Comparison of ENCODE assay signal across 14 cellular contexts in the genomic region with DNA sequence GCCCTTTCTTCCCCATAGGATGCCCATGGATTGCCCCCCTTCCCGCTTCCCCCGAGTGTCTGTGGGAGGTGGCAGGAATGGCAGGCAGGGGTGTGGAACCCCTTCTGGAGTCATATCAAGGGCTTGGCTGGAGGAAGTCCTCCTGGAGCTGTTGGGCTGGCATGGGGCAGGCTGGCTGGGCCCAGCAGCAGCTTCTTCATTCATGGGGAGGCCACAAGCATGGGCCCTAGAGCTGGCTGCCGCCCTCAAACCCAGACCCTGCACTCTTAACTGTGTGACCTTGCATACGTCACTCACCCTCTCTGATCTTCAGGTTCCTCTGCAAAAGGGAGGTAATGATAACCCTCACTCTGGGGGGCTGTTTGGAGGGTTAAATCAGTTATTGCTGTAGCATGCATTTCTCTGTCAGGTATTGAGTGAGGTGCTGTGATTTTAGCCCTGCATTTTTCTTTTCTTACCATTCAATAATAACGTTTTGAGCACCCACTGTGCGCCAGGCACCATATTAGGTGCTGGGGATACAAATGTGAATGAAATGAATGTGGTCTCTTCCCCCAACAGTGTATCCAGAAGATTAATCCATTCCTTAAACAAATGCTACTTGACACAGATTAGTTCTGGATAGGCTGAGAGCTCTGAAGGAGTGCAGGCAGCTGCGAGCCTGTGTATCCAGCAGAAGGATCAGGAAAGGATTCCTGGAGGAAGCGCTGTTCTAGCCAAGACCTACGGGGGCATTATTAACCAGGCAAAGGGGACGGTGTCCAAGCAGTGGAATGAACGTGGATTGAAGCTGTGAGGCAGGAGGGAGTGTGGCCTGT. TPM values are rescaled to one million over a fixed set of nuclear protein-coding genes. Genes with fewer than 3 reads are reported as not detected.
A peak's percentile ranks its signal among the peaks of the same experiment; 100 is the strongest.
DNase-seq lines count a peak whose midpoint lies in the region; ATAC-seq, FAIRE-seq and TF ChIP-seq lines count a peak whose summit lies in the region.
"Had no signal": no experiment of that assay in that cellular context is flagged by ENCODE, and none has a peak within 500 bp of the region (broad histone marks: within the 10 kb centered on the region; RNA-seq: fewer than 3 reads in every experiment).

No MANE protein-coding gene starts in this region.

- 0 out of 2 replicates have a peak, but pooled peaks cover 4% of the 10 kb centered on the region for H3K4me1 Mint-ChIP-seq in WTC11
- peaks cover 35% of the 10 kb centered on the region for H3K4me1 Mint-ChIP-seq in nephron
- H3K4me1 Mint-ChIP-seq in T-helper 2 cell treated with Interferon-gamma antibody and Interleukin-4, amounts not matched to agents 5 μg/mL and 100 μg/mL, for 36 hours (ENCODE audit: low read depth): no peaks in the 10 kb centered on the region
- no peaks in the 10 kb centered on the region for H3K4me1 Mint-ChIP-seq in activated CD4-positive, alpha-beta T cell treated with anti-CD3 and anti-CD28 coated beads for 36 hours
- H3K4me1 Mint-ChIP-seq: CD4-positive, alpha-beta memory T cell had no signal

- H3K27me3 Mint-ChIP-seq in WTC11 (ENCODE audit: low read depth): no peaks in the 10 kb centered on the region
- H3K27me3 Mint-ChIP-seq in nephron (ENCODE audit: low read depth): peaks cover 30% of the 10 kb centered on the region
- no peaks in the 10 kb centered on the region for H3K27me3 Mint-ChIP-seq in T-helper 2 cell treated with Interferon-gamma antibody and Interleukin-4, amounts not matched to agents 5 μg/mL and 100 μg/mL, for 36 hours (ENCODE audit: low read depth)
- H3K27me3 Mint-ChIP-seq in activated CD4-positive, alpha-beta T cell treated with anti-CD3 and anti-CD28 coated beads for 36 hours: peaks cover under 1% of the 10 kb centered on the region

- H3K27ac Mint-ChIP-seq in WTC11: no peak overlapping the region
- H3K27ac Mint-ChIP-seq in nephron: peak overlapping the region in 2 of 3 experiments; percentile 4 to 36
- no peak overlapping the region for H3K27ac Mint-ChIP-seq in T-helper 2 cell treated with Interferon-gamma antibody and Interleukin-4, amounts not matched to agents 5 μg/mL and 100 μg/mL, for 36 hours
- H3K27ac Mint-ChIP-seq in activated CD4-positive, alpha-beta T cell treated with anti-CD3 and anti-CD28 coated beads for 36 hours: no peak overlapping the region

- no peak overlapping the region for H3K4me3 Mint-ChIP-seq in WTC11
- H3K4me3 Mint-ChIP-seq in nephron: peak overlapping the region in 1 of 3 experiments; percentile 30
- no peak overlapping the region for H3K4me3 Mint-ChIP-seq in T-helper 2 cell treated with Interferon-gamma antibody and Interleukin-4, amounts not matched to agents 5 μg/mL and 100 μg/mL, for 36 hours
- no peak overlapping the region for H3K4me3 Mint-ChIP-seq in activated CD4-positive, alpha-beta T cell treated with anti-CD3 and anti-CD28 coated beads for 36 hours
- H3K4me3 Mint-ChIP-seq: CD4-positive, alpha-beta memory T cell had no signal

- no peak for TF ChIP-seq CTCF in D721Med (IDR thresholded peaks at IDR 0.05; ENCODE audit: insufficient read depth, missing control alignments)
- no peak for TF ChIP-seq CTCF in WTC11 (IDR thresholded peaks at IDR 0.05)
- TF ChIP-seq CTCF in nephron (IDR thresholded peaks at IDR 0.05; ENCODE audit: unreplicated experiment in 3 of 3): no peak

- DNase-seq in D721Med (ENCODE audit: insufficient read length, low spot score) (peak; percentile 91), NCI-H524 treated with DMSO at 0.1 percent for 48 hours (lab: John Stamatoyannopoulos, UW) (peak; percentile 76), WTC11 (ENCODE audit: low spot score) (no peak)
- no peak for DNase-seq in T-helper 2 cell treated with Interferon-gamma antibody and Interleukin-4, amounts not matched to agents 5 μg/mL and 100 μg/mL, for 36 hours (ENCODE audit: low spot score)
- no peak for DNase-seq in activated CD4-positive, alpha-beta T cell treated with anti-CD3 and anti-CD28 coated beads for 36 hours
- DNase-seq: ACHN; CD4-positive, alpha-beta memory T cell; EL; NCI-H226; NCI-H774 had no signal

- no peak for FAIRE-seq in D721Med (lab: Jason Lieb, UNC)

- CTCF ChIA-PET in WTC11 (lab: Charles Lee): interaction anchor here (1.1 to 2.3 kb wide), 6 partner anchors 14 to 290 kb away, joined by 4 to 22 read pairs (median 5); no protein-coding TSS in a partner anchor
- CTCF ChIA-PET in activated CD4-positive, alpha-beta T cell treated with anti-CD3 and anti-CD28 coated beads for 36 hours (lab: Charles Lee): interaction anchor here (1.0 kb wide), 1 partner anchor 27 kb away, joined by 4 read pairs; no protein-coding TSS in a partner anchor

- POLR2A ChIA-PET in WTC11 (lab: Charles Lee): interaction anchor here (1.0 kb wide), 1 partner anchor 98 kb away, joined by 4 read pairs; no protein-coding TSS in a partner anchor
- POLR2A ChIA-PET in activated CD4-positive, alpha-beta T cell treated with anti-CD3 and anti-CD28 coated beads for 36 hours (lab: Charles Lee): no interaction called here

- ATAC-seq in WTC11 (peak; percentile 31), GM18520 (IDR thresholded peaks at IDR 0.05; ENCODE audit: unreplicated experiment) (no peak)
- no peak for ATAC-seq in activated CD4-positive, alpha-beta T cell treated with anti-CD3 and anti-CD28 coated beads for 36 hours

- H3K36me3 Mint-ChIP-seq in WTC11 (peaks cover 27% of the 10 kb centered on the region), nephron (ENCODE audit: low read depth) (peaks cover 14% of the 10 kb centered on the region)
- no peaks in the 10 kb centered on the region for H3K36me3 Mint-ChIP-seq in T-helper 2 cell treated with Interferon-gamma antibody and Interleukin-4, amounts not matched to agents 5 μg/mL and 100 μg/mL, for 36 hours (ENCODE audit: low read depth)
- no peaks in the 10 kb centered on the region for H3K36me3 Mint-ChIP-seq in activated CD4-positive, alpha-beta T cell treated with anti-CD3 and anti-CD28 coated beads for 36 hours (ENCODE audit: low read depth)
- H3K36me3 Mint-ChIP-seq: CD4-positive, alpha-beta memory T cell had no signal

- H3K9me3 Mint-ChIP-seq in WTC11: no peaks in the 10 kb centered on the region
- H3K9me3 Mint-ChIP-seq in nephron: no peaks in the 10 kb centered on the region
- H3K9me3 Mint-ChIP-seq in T-helper 2 cell treated with Interferon-gamma antibody and Interleukin-4, amounts not matched to agents 5 μg/mL and 100 μg/mL, for 36 hours: no peaks in the 10 kb centered on the region
- H3K9me3 Mint-ChIP-seq in activated CD4-positive, alpha-beta T cell treated with anti-CD3 and anti-CD28 coated beads for 36 hours (ENCODE audit: low read depth): no peaks in the 10 kb centered on the region

- intact Hi-C loops in activated CD4-positive, alpha-beta T cell treated with anti-CD3 and anti-CD28 coated beads for 36 hours (cut with DNase I, micrococcal nuclease): no loop called here

TF ChIP-seq in WTC11, 78 proteins besides CTCF, POLR2A, EP300 and RAD21:
- no peak for TF ChIP-seq MXD4 (CRISPR knock-in tag; IDR thresholded peaks at IDR 0.05; ENCODE audit: borderline replicate concordance)
- TF ChIP-seq TP53 (CRISPR knock-in tag; IDR thresholded peaks at IDR 0.05): no peak
- TF ChIP-seq, protein P1, sequence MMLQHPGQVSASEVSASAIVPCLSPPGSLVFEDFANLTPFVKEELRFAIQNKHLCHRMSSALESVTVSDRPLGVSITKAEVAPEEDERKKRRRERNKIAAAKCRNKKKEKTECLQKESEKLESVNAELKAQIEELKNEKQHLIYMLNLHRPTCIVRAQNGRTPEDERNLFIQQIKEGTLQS (CRISPR knock-in tag; conservative IDR thresholded peaks at IDR 0.05): no peak
- no peak for TF ChIP-seq HMGA2 (CRISPR knock-in tag; IDR thresholded peaks at IDR 0.05)
- no peak for TF ChIP-seq NR2C2 (CRISPR knock-in tag; IDR thresholded peaks at IDR 0.05)
- TF ChIP-seq RELA (CRISPR knock-in tag; IDR thresholded peaks at IDR 0.05; ENCODE audit: borderline replicate concordance): no peak
- no peak for TF ChIP-seq HMGXB4 (CRISPR knock-in tag; IDR thresholded peaks at IDR 0.05)
- no peak for TF ChIP-seq SMAD3 (CRISPR knock-in tag; IDR thresholded peaks at IDR 0.05; ENCODE audit: borderline replicate concordance)
- no peak for TF ChIP-seq ZBTB21 (CRISPR knock-in tag; IDR thresholded peaks at IDR 0.05; ENCODE audit: borderline replicate concordance)
- no peak for TF ChIP-seq KAT7 (CRISPR knock-in tag; IDR thresholded peaks at IDR 0.05; ENCODE audit: borderline replicate concordance)
- no peak for TF ChIP-seq TEAD4 (CRISPR knock-in tag; IDR thresholded peaks at IDR 0.05)
- TF ChIP-seq MYBL2 (CRISPR knock-in tag; IDR thresholded peaks at IDR 0.05): no peak

RNA-seq across cellular contexts. Expression of gene PCSK9, which starts 9.3 kb away (rescaled TPM):
- 47.9 to 73.2 TPM (median 49.3 TPM) in 3 replicates for total RNA-seq in WTC11 (2021)
- total RNA-seq in activated CD4-positive, alpha-beta T cell treated with anti-CD3 and anti-CD28 coated beads for 36 hours: not detected
- total RNA-seq: CD4-positive, alpha-beta memory T cell had no signal

RNA-seq across cellular contexts. Expression of gene BSND, which starts 49.9 kb away (rescaled TPM):
- total RNA-seq in WTC11 (2021): 0.30 to 0.42 TPM (median 0.37 TPM) in 3 replicates
- not detected for total RNA-seq in activated CD4-positive, alpha-beta T cell treated with anti-CD3 and anti-CD28 coated beads for 36 hours
- total RNA-seq: CD4-positive, alpha-beta memory T cell; HT1080; SJSA1 had no signal

Comparison
In these comparisons a context has a peak if more than half of its experiments do, and no peak if none do; other contexts are left out.
1. DNase-seq: peak in D721Med (single experiment) and NCI-H524 treated with DMSO at 0.1 percent for 48 hours (single experiment); none in WTC11 (single experiment), T-helper 2 cell treated with Interferon-gamma antibody and Interleukin-4, amounts not matched to agents 5 μg/mL and 100 μg/mL, for 36 hours (single experiment) and activated CD4-positive, alpha-beta T cell treated with anti-CD3 and anti-CD28 coated beads for 36 hours (single experiment).
2. H3K27ac Mint-ChIP-seq: peak in nephron (2 of 3); none in WTC11 (single experiment), T-helper 2 cell treated with Interferon-gamma antibody and Interleukin-4, amounts not matched to agents 5 μg/mL and 100 μg/mL, for 36 hours (single experiment) and activated CD4-positive, alpha-beta T cell treated with anti-CD3 and anti-CD28 coated beads for 36 hours (single experiment).
3. RNA of gene PCSK9, which starts 9.3 kb away (total RNA-seq): 47.9 to 73.2 TPM in WTC11; not detected in activated CD4-positive, alpha-beta T cell treated with anti-CD3 and anti-CD28 coated beads for 36 hours; every median in the first group is over 10 times any median in the second.